ENCODE assay signal across 13 cellular contexts in the genomic region with DNA sequence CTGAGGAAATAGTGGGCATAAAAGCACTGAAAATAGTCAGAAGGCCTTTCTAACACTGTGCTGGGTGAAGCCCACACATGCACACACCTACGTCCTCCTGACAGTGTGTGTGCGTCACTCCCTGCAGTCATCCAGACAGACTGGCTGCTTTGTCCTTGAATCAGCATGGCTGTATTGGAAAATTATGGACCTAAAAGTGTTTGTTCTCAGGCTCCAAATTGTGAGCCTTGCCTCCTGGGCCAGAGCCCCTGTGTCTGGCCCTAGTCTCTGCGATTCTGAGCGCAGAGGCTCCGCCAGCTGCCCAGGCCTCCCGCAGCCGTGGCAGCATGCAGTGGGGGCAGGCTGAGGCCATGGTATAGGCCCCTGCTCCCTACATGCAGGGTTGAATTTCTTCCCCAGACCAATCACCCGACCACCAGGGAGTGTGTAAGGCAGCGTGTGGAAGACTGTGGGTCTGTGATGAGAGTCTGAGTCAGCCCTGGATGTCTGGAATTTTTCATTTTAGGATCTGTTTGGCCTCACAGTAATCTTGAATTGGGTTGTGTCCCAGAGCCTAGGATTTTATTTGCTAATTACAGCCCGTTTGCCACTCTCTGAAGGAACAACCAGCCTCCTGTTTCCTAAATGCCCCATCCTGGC.
DNase-seq lines count a peak whose midpoint lies in the region; ATAC-seq and FAIRE-seq lines count a peak whose summit lies in the region.
"Had no signal": no experiment of that assay in that cellular context is flagged by ENCODE, and none has a peak within 500 bp of the region (broad histone marks: within the 10 kb centered on the region; RNA-seq: fewer than 3 reads in every experiment).

No MANE protein-coding gene starts in this region.

- H3K36me3 Mint-ChIP-seq in stimulated activated effector memory CD8-positive, alpha-beta T cell treated with anti-CD3 and anti-CD28 coated beads, Interleukin-12 subunit alpha, Interleukin-12 subunit beta, amount 100 ng/mL, for 72 hours = no peaks in the 10 kb centered on the region

- peak overlapping the region; percentile 56 for H3K27ac Mint-ChIP-seq in stimulated activated effector memory CD8-positive, alpha-beta T cell treated with anti-CD3 and anti-CD28 coated beads, Interleukin-12 subunit alpha, Interleukin-12 subunit beta, amount 100 ng/mL, for 72 hours
- H3K27ac Mint-ChIP-seq: T-helper 2 cell treated with Interferon-gamma antibody and Interleukin-4, amounts not matched to agents 5 μg/mL and 100 μg/mL, for 36 hours had no signal

- 78 to 94% (median 86%) methylated on average over 10 of the region's 10 CpGs for WGBS in small intestine, 3 donors

- H3K36me3 ChIP-seq in small intestine (ENCODE audit: control insufficient read depth in 2 of 2, insufficient read depth in 2 of 2, low read length in 2 of 2) = peaks cover 0 to 2% of the 10 kb centered on the region in 2 donors

- peak overlapping the region in 1 of 2 donors; percentile 3 for H3K27ac ChIP-seq in small intestine (ENCODE audit: low read depth in 1 of 2, low read length in 1 of 2)
- H3K27ac ChIP-seq: HL-60 had no signal

- no peaks in the 10 kb centered on the region for H3K27me3 ChIP-seq in small intestine (ENCODE audit: control insufficient read depth in 2 of 2, insufficient read depth in 2 of 2, low read length in 2 of 2)

- peaks cover 3% of the 10 kb centered on the region for H3K9me3 Mint-ChIP-seq in stimulated activated effector memory CD8-positive, alpha-beta T cell treated with anti-CD3 and anti-CD28 coated beads, Interleukin-12 subunit alpha, Interleukin-12 subunit beta, amount 100 ng/mL, for 72 hours

- no peaks in the 10 kb centered on the region for H3K4me1 Mint-ChIP-seq in stimulated activated effector memory CD8-positive, alpha-beta T cell treated with anti-CD3 and anti-CD28 coated beads, Interleukin-12 subunit alpha, Interleukin-12 subunit beta, amount 100 ng/mL, for 72 hours

- H3K9me3 ChIP-seq in small intestine (ENCODE audit: control insufficient read depth, low read depth) = no peaks in the 10 kb centered on the region

- H3K4me1 ChIP-seq in small intestine (ENCODE audit: control insufficient read depth in 2 of 2, insufficient read depth in 1 of 2, low read depth in 1 of 2, low read length in 1 of 2) = no peaks in the 10 kb centered on the region

- H3K4me3 ChIP-seq in small intestine (ENCODE audit: low read depth in 1 of 2, low read length in 2 of 2) = no peak overlapping the region

- FAIRE-seq in small intestine (lab: Jason Lieb, UNC) = no peak

- ATAC-seq in stimulated activated effector memory CD8-positive, alpha-beta T cell treated with anti-CD3 and anti-CD28 coated beads, Interleukin-12 subunit alpha, Interleukin-12 subunit beta, amount 100 ng/mL, for 72 hours = no peak
- ATAC-seq in HG03469 (IDR thresholded peaks at IDR 0.05; ENCODE audit: unreplicated experiment) = no peak
- no peak for ATAC-seq in GM18861 (IDR thresholded peaks at IDR 0.05; ENCODE audit: unreplicated experiment)

- DNase-seq in GM03348 (ENCODE audit: low spot score) (peak; percentile 87), astrocyte of the hippocampus (ENCODE audit: low read depth, low spot score) (peak; percentile 89), left kidney (ENCODE audit: low read depth, low spot score) (peak; percentile 28), NCI-H1694 treated with DMSO at 0.1 percent for 48 hours (lab: John Stamatoyannopoulos, UW) (no peak), small intestine (no peak)
- no peak for DNase-seq in stimulated activated effector memory CD8-positive, alpha-beta T cell treated with anti-CD3 and anti-CD28 coated beads, Interleukin-12 subunit alpha, Interleukin-12 subunit beta, amount 100 ng/mL, for 72 hours (ENCODE audit: low spot score in 2 of 2)
- DNase-seq: activated CD8-positive, alpha-beta memory T cell treated with anti-CD3 and anti-CD28 coated beads, Interleukin-2, amount 50 U/mL, for 4 hours; Calu3; NK-92 treated with Interleukin-12 subunit alpha and Interleukin-12 subunit beta, amount 100 ng/mL, for 24 hours had no signal

- no peak overlapping the region for H3K4me3 Mint-ChIP-seq in stimulated activated effector memory CD8-positive, alpha-beta T cell treated with anti-CD3 and anti-CD28 coated beads, Interleukin-12 subunit alpha, Interleukin-12 subunit beta, amount 100 ng/mL, for 72 hours
- H3K4me3 Mint-ChIP-seq: T-helper 2 cell treated with Interferon-gamma antibody and Interleukin-4, amounts not matched to agents 5 μg/mL and 100 μg/mL, for 36 hours had no signal

Comparison
In these comparisons a context has a peak if more than half of its experiments do, and no peak if none do; other contexts are left out.
1. DNase-seq: peak in GM03348 (single experiment), astrocyte of the hippocampus (single experiment) and left kidney (single experiment); none in stimulated activated effector memory CD8-positive, alpha-beta T cell treated with anti-CD3 and anti-CD28 coated beads, Interleukin-12 subunit alpha, Interleukin-12 subunit beta, amount 100 ng/mL, for 72 hours (0 of 2), NCI-H1694 treated with DMSO at 0.1 percent for 48 hours (single experiment) and small intestine (single experiment).